ENCODE assay signal across 24 cellular contexts in the genomic region with DNA sequence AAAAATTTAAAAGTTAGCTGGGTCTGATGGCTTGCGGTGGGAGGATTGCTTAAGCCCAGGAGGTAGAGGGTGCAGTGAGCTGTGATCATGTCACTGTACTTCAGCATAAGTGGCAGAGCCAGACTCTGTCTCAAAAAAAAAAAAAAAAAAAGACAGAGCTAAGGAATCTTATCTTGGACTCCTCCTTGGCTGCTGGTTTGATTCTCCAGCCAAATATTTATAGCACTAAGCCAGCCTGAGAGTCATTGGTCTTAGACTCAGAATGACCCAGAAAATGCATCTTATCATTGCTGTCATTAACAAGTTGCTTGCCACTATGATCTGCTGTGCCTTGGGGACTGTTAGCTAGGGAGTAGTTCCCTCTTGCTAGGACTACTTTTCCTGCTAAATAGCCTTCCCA.
DNase-seq lines count a peak whose midpoint lies in the region; ATAC-seq and TF ChIP-seq lines count a peak whose summit lies in the region.
"Had no signal": no experiment of that assay in that cellular context is flagged by ENCODE, and none has a peak within 500 bp of the region (broad histone marks: within the 10 kb centered on the region; RNA-seq: fewer than 3 reads in every experiment).

No MANE protein-coding gene starts in this region.

- no peak overlapping the region for H2AFZ ChIP-seq in mammary epithelial cell (ENCODE audit: low read depth, low read length)
- H2AFZ ChIP-seq: parathyroid adenoma had no signal

- dilution Hi-C loops in mammary epithelial cell (cut with HindIII; ENCODE audit: low sequenced_read_pairs), result no loop called here

- H3K9ac ChIP-seq in mammary epithelial cell (ENCODE audit: insufficient read depth, low read length), result no peak overlapping the region
- H3K9ac ChIP-seq: parathyroid adenoma had no signal

- H3K36me3 ChIP-seq in breast epithelium (no peaks in the 10 kb centered on the region), mammary epithelial cell (ENCODE audit: insufficient read depth, low read length) (no peaks in the 10 kb centered on the region), SJCRH30 (no peaks in the 10 kb centered on the region)
- H3K36me3 ChIP-seq: stomach had no signal

- DNase-seq in MCF 10A (ENCODE audit: unreplicated experiment) (no peak), breast epithelium (ENCODE audit: low spot score in 2 of 2) (no peak), mammary epithelial cell (no peak), iris pigment epithelial cell (ENCODE audit: low read depth) (peak; percentile 24), SJCRH30 (no peak), GM13977 (ENCODE audit: low spot score) (no peak), dermis blood vessel endothelial cell (no peak)
- DNase-seq: caudate nucleus; GF-D8; H7; head of caudate nucleus; immature natural killer cell; MM.1S; naive thymus-derived CD8-positive, alpha-beta T cell; NCI-H146; NCI-H2171 treated with DMSO at 0.1 percent for 48 hours; stimulated activated CD4-positive, alpha-beta T cell treated with anti-CD3 and anti-CD28 coated beads, Interleukin-2, amount 100 ng/mL, for 48 hours; stomach; T1000 had no signal

- intact Hi-C loops in MCF 10A (cut with micrococcal nuclease), result no loop called here
- intact Hi-C loops in breast epithelium (cut with DNase I; ENCODE audit: low total_unique reads), result no loop called here
- intact Hi-C loops in mammary epithelial cell (cut with micrococcal nuclease), result no loop called here

- POLR2A ChIA-PET in MCF 10A (lab: Yijun Ruan, JAX), result interaction anchor here (0.6 to 3.0 kb wide), 16 partner anchors 12 to 250 kb away, joined by 3 to 13 read pairs (median 4); partner anchors contain the start of gene GNAI1

- H3K27me3 ChIP-seq in breast epithelium, result no peaks in the 10 kb centered on the region
- H3K27me3 ChIP-seq in mammary epithelial cell (ENCODE audit: insufficient read depth, low read length), result no peaks in the 10 kb centered on the region
- H3K27me3 ChIP-seq in SJCRH30, result no peaks in the 10 kb centered on the region
- H3K27me3 ChIP-seq: stomach had no signal

- no peak overlapping the region for H3K27ac ChIP-seq in breast epithelium
- peak overlapping the region; percentile 65 for H3K27ac ChIP-seq in mammary epithelial cell (ENCODE audit: insufficient read depth, low read depth, low read length)
- H3K27ac ChIP-seq in SJCRH30, result no peak overlapping the region
- H3K27ac ChIP-seq: C4-2B, parathyroid adenoma, stomach had no signal

- ATAC-seq in HG02588 (IDR thresholded peaks at IDR 0.05; ENCODE audit: unreplicated experiment), result no peak
- ATAC-seq: GM12878; naive thymus-derived CD8-positive, alpha-beta T cell had no signal

- no peaks in the 10 kb centered on the region for H3K9me3 ChIP-seq in breast epithelium
- no peaks in the 10 kb centered on the region for H3K9me3 ChIP-seq in mammary epithelial cell (replicated peaks; ENCODE audit: insufficient read depth, low read length)
- H3K9me3 ChIP-seq in SJCRH30 (replicated peaks), result no peaks in the 10 kb centered on the region
- H3K9me3 ChIP-seq: stomach had no signal

- H3K4me3 Mint-ChIP-seq in MCF 10A (ENCODE audit: unreplicated experiment), result peak overlapping the region; percentile 36
- H3K4me3 Mint-ChIP-seq: activated T-helper 17 cell treated with anti-CD3 and anti-CD28 coated beads, Interleukin-2, amount 50 U/mL, for 72 hours; immature natural killer cell; naive thymus-derived CD8-positive, alpha-beta T cell had no signal

- H3K4me3 ChIP-seq in breast epithelium (no peak overlapping the region), mammary epithelial cell (replicated peaks in 1 of 3; ENCODE audit: insufficient read depth in 1 of 3, low read depth in 2 of 3, low read length in 3 of 3) (no peak overlapping the region), SJCRH30 (no peak overlapping the region)
- H3K4me3 ChIP-seq: GM12878, stomach had no signal

- no peak for TF ChIP-seq CTCF in MCF 10A (IDR thresholded peaks at IDR 0.05; ENCODE audit: unreplicated experiment)
- no peak for TF ChIP-seq CTCF in breast epithelium (IDR thresholded peaks at IDR 0.05)
- TF ChIP-seq CTCF in mammary epithelial cell (conservative IDR thresholded peaks at IDR 0.05 in 1 of 2, IDR thresholded peaks at IDR 0.05 in 1 of 2; ENCODE audit: extremely low read depth in 1 of 2, insufficient read depth in 1 of 2, low read depth in 1 of 2, low read length in 2 of 2), result no peak
- no peak for TF ChIP-seq CTCF in GM13977 (IDR thresholded peaks at IDR 0.05; ENCODE audit: extremely low read depth, insufficient read depth, missing control alignments)

- H3K4me1 ChIP-seq in breast epithelium (no peaks in the 10 kb centered on the region), mammary epithelial cell (ENCODE audit: insufficient read depth, low read length) (peaks cover 24% of the 10 kb centered on the region), SJCRH30 (no peaks in the 10 kb centered on the region)
- H3K4me1 ChIP-seq: parathyroid adenoma had no signal

- peak overlapping the region; percentile 42 for H3K4me2 ChIP-seq in mammary epithelial cell (ENCODE audit: insufficient read depth, low read depth, low read length)

- H3K36me3 Mint-ChIP-seq in MCF 10A (ENCODE audit: insufficient read depth, unreplicated experiment), result peaks cover 6% of the 10 kb centered on the region
- H3K36me3 Mint-ChIP-seq: immature natural killer cell; naive thymus-derived CD8-positive, alpha-beta T cell had no signal

- peaks cover 27% of the 10 kb centered on the region for H3K4me1 Mint-ChIP-seq in MCF 10A (ENCODE audit: insufficient read depth, unreplicated experiment)
- H3K4me1 Mint-ChIP-seq: activated T-helper 17 cell treated with anti-CD3 and anti-CD28 coated beads, Interleukin-2, amount 50 U/mL, for 72 hours; immature natural killer cell; naive thymus-derived CD8-positive, alpha-beta T cell had no signal

- in situ Hi-C loops in mammary epithelial cell (cut with MboI; ENCODE audit: low sequenced_read_pairs in 2 of 2) (no loop called here), GM13977 (cut with MboI; ENCODE audit: low pct_unique_long_range_greater_than_20kb, low sequenced_read_pairs, unreplicated experiment) (no loop called here)

- H4K20me1 ChIP-seq in mammary epithelial cell (ENCODE audit: insufficient read depth, low read length), result no peaks in the 10 kb centered on the region

- no peak for TF ChIP-seq POLR2A in breast epithelium (IDR thresholded peaks at IDR 0.05)

- H3K79me2 ChIP-seq in mammary epithelial cell (ENCODE audit: insufficient read depth, low read length), result no peaks in the 10 kb centered on the region
- H3K79me2 ChIP-seq: parathyroid adenoma had no signal

- BruUV-seq in MCF 10A (replicated peaks; lab: Mats Ljungman, UMichigan), result no TSS peak
- no TSS peak for BruUV-seq in mammary epithelial cell (replicated peaks; lab: Mats Ljungman, UMichigan)

- CTCF ChIA-PET in MCF 10A (lab: Yijun Ruan, JAX) (interaction anchor here (0.6 to 1.6 kb wide), 5 partner anchors 25 to 145 kb away, joined by 3 to 5 read pairs (median 3); no protein-coding TSS in a partner anchor), mammary epithelial cell (lab: Charles Lee; ENCODE audit: low non-redundant PET) (no interaction called here)

- H3K27ac Mint-ChIP-seq in MCF 10A (ENCODE audit: low read depth, unreplicated experiment), result peak overlapping the region; percentile 44
- H3K27ac Mint-ChIP-seq: activated T-helper 17 cell treated with anti-CD3 and anti-CD28 coated beads, Interleukin-2, amount 50 U/mL, for 72 hours; immature natural killer cell had no signal

- WGBS in mammary epithelial cell (ENCODE audit: low coverage, missing lambda C conversion rate), result 88% methylated on average over 1 of the region's 1 CpG

- H3K27me3 Mint-ChIP-seq in MCF 10A (ENCODE audit: insufficient read depth, unreplicated experiment), result no peaks in the 10 kb centered on the region
- H3K27me3 Mint-ChIP-seq: activated T-helper 17 cell treated with anti-CD3 and anti-CD28 coated beads, Interleukin-2, amount 50 U/mL, for 72 hours had no signal

- no peaks in the 10 kb centered on the region for H3K9me3 Mint-ChIP-seq in MCF 10A (ENCODE audit: unreplicated experiment)
- H3K9me3 Mint-ChIP-seq: naive thymus-derived CD8-positive, alpha-beta T cell had no signal
